10 cellular contexts compared by ENCODE assay signal in genomic region chr5:119395080-119395836, GRCh38. TPM values are rescaled to one million over a fixed set of nuclear protein-coding genes. Genes with fewer than 3 reads are reported as not detected.
A peak's percentile ranks its signal among the peaks of the same experiment; 100 is the strongest.
DNase-seq lines count a peak whose midpoint lies in the region; ATAC-seq and TF ChIP-seq lines count a peak whose summit lies in the region.
"Had no signal": no experiment of that assay in that cellular context is flagged by ENCODE, and none has a peak within 500 bp of the region (broad histone marks: within the 10 kb centered on the region; RNA-seq: fewer than 3 reads in every experiment).

No MANE protein-coding gene starts in this region.

- H3K4me1 Mint-ChIP-seq in activated CD4-positive, alpha-beta T cell treated with anti-CD3 and anti-CD28 coated beads for 36 hours, result peaks cover 97% of the 10 kb centered on the region
- H3K4me1 Mint-ChIP-seq in nephron progenitor cell, result peaks cover 12% of the 10 kb centered on the region

- no peaks in the 10 kb centered on the region for H3K27me3 Mint-ChIP-seq in activated CD4-positive, alpha-beta T cell treated with anti-CD3 and anti-CD28 coated beads for 36 hours
- no peaks in the 10 kb centered on the region for H3K27me3 Mint-ChIP-seq in nephron progenitor cell (ENCODE audit: low read depth, poor library complexity)

- TF ChIP-seq CTCF in nephron progenitor cell (IDR thresholded peaks at IDR 0.05), result no peak

- CTCF ChIA-PET in activated CD4-positive, alpha-beta T cell treated with anti-CD3 and anti-CD28 coated beads for 36 hours (lab: Charles Lee), result interaction anchor here (0.6 to 8.0 kb wide), 4 partner anchors 11 to 83 kb away, joined by 3 to 58 read pairs (median 4); no protein-coding TSS in a partner anchor

- no peak for DNase-seq in activated CD4-positive, alpha-beta T cell treated with anti-CD3 and anti-CD28 coated beads for 36 hours
- no peak for DNase-seq in activated CD4-positive, alpha-beta T cell treated with anti-CD3 and anti-CD28 coated beads for 1 hour
- DNase-seq in nephron progenitor cell, result no peak
- no peak for DNase-seq in NCI-H1436 (lab: John Stamatoyannopoulos, UW)
- no peak for DNase-seq in KG1 (lab: John Stamatoyannopoulos, UW)
- no peak for DNase-seq in germinal center (ENCODE audit: low spot score)
- DNase-seq: hypothalamus, NCI-H1417 had no signal

- peak; percentile 28 for ATAC-seq in activated CD4-positive, alpha-beta T cell treated with anti-CD3 and anti-CD28 coated beads for 36 hours
- ATAC-seq in GM21723 (IDR thresholded peaks at IDR 0.05; ENCODE audit: unreplicated experiment) (peak; percentile 54), HG03469 (IDR thresholded peaks at IDR 0.05; ENCODE audit: unreplicated experiment) (peak; percentile 37)

- peaks cover 74% of the 10 kb centered on the region for H3K36me3 Mint-ChIP-seq in activated CD4-positive, alpha-beta T cell treated with anti-CD3 and anti-CD28 coated beads for 36 hours (ENCODE audit: low read depth)
- H3K36me3 Mint-ChIP-seq in nephron progenitor cell (ENCODE audit: low read depth), result peaks cover 28% of the 10 kb centered on the region

- H3K4me3 Mint-ChIP-seq in activated CD4-positive, alpha-beta T cell treated with anti-CD3 and anti-CD28 coated beads for 36 hours, result peak overlapping the region; percentile 1
- no peak overlapping the region for H3K4me3 Mint-ChIP-seq in nephron progenitor cell

- intact Hi-C loops in activated CD4-positive, alpha-beta T cell treated with anti-CD3 and anti-CD28 coated beads for 36 hours (cut with DNase I, micrococcal nuclease), result loop anchor here (1.0 to 5.0 kb wide), 2 partner anchors 10 to 38 kb away; partner anchors contain the start of gene TNFAIP8 (in 1 of the 2)

- no peaks in the 10 kb centered on the region for H3K9me3 Mint-ChIP-seq in activated CD4-positive, alpha-beta T cell treated with anti-CD3 and anti-CD28 coated beads for 36 hours (ENCODE audit: low read depth)
- H3K9me3 Mint-ChIP-seq in nephron progenitor cell, result no peaks in the 10 kb centered on the region

- peak overlapping the region; percentile 88 for H3K27ac Mint-ChIP-seq in activated CD4-positive, alpha-beta T cell treated with anti-CD3 and anti-CD28 coated beads for 36 hours
- H3K27ac Mint-ChIP-seq in nephron progenitor cell, result peak overlapping the region; percentile 43

- POLR2A ChIA-PET in activated CD4-positive, alpha-beta T cell treated with anti-CD3 and anti-CD28 coated beads for 36 hours (lab: Charles Lee), result interaction anchor here (0.5 kb wide), 1 partner anchor 23 kb away, joined by 3 read pairs; no protein-coding TSS in a partner anchor

RNA-seq across cellular contexts. Expression of gene TNFAIP8, which starts 39.4 kb away (rescaled TPM):
- 100 to 1,000 TPM; 166 to 171 TPM for total RNA-seq in activated CD4-positive, alpha-beta T cell treated with anti-CD3 and anti-CD28 coated beads for 36 hours

RNA-seq across cellular contexts. Expression of gene HSD17B4, which starts 57.0 kb away (rescaled TPM):
- 100 to 1,000 TPM in 1 of 2 experiments, 10 to 100 TPM in 1; 92.3 to 113 TPM for total RNA-seq in activated CD4-positive, alpha-beta T cell treated with anti-CD3 and anti-CD28 coated beads for 36 hours
